ENCODE assay signal across 14 cellular contexts in genomic region chr1:25917996-25918395, GRCh38. TPM values are rescaled to one million over a fixed set of nuclear protein-coding genes. Genes with fewer than 3 reads are reported as not detected.
A peak's percentile ranks its signal among the peaks of the same experiment; 100 is the strongest.
DNase-seq lines count a peak whose midpoint lies in the region; ATAC-seq, FAIRE-seq and TF ChIP-seq lines count a peak whose summit lies in the region.
"Had no signal": no experiment of that assay in that cellular context is flagged by ENCODE, and none has a peak within 500 bp of the region (broad histone marks: within the 10 kb centered on the region; RNA-seq: fewer than 3 reads in every experiment).

No MANE protein-coding gene starts in this region.

- H3K27ac Mint-ChIP-seq in CD8-positive, alpha-beta T cell = peak overlapping the region; percentile 42
- H3K27ac Mint-ChIP-seq in activated naive CD4-positive, alpha-beta T cell treated with anti-CD3 and anti-CD28 coated beads, Interleukin-2, amount 50 U/mL, for 72 hours = peak overlapping the region; percentile 52 to 61
- H3K27ac Mint-ChIP-seq: CD14-positive monocyte had no signal

- no peak overlapping the region for H3K4me2 ChIP-seq in mesendoderm (ENCODE audit: low read length)

- no peaks in the 10 kb centered on the region for H3K27me3 Mint-ChIP-seq in CD8-positive, alpha-beta T cell (ENCODE audit: low read depth)

- H3K9me3 Mint-ChIP-seq in CD8-positive, alpha-beta T cell = no peaks in the 10 kb centered on the region
- no peaks in the 10 kb centered on the region for H3K9me3 Mint-ChIP-seq in activated naive CD4-positive, alpha-beta T cell treated with anti-CD3 and anti-CD28 coated beads, Interleukin-2, amount 50 U/mL, for 72 hours

- H2BK15ac ChIP-seq in mesendoderm (replicated peaks; ENCODE audit: low read depth) = no peak overlapping the region

- H2BK5ac ChIP-seq in mesendoderm (ENCODE audit: low read length) = peak overlapping the region; percentile 66

- no peak for FAIRE-seq in HTR-8/SVneo (lab: Jason Lieb, UNC)

- CTCF ChIA-PET in CD8-positive, alpha-beta T cell (lab: Charles Lee) = interaction anchor here (0.9 to 1.5 kb wide), 3 partner anchors 19 to 80 kb away, joined by 3 to 8 read pairs (median 4); partner anchors contain the start of gene PAFAH2

- WGBS in mesendoderm (ENCODE audit: extremely low coverage, insufficient coverage, low lambda C conversion rate) = no CpG with 5 or more reads among the region's 5 CpGs

- H3K23ac ChIP-seq in mesendoderm (ENCODE audit: low read length) = no peak overlapping the region

- ATAC-seq in CD8-positive, alpha-beta T cell = peak; percentile 51
- ATAC-seq in activated naive CD4-positive, alpha-beta T cell treated with anti-CD3 and anti-CD28 coated beads, Interleukin-2, amount 50 U/mL, for 72 hours = peak; percentile 30 to 45
- ATAC-seq in GM19463 (IDR thresholded peaks at IDR 0.05; ENCODE audit: unreplicated experiment) = no peak
- ATAC-seq in GM18868 (IDR thresholded peaks at IDR 0.05; ENCODE audit: unreplicated experiment) = no peak

- no peak overlapping the region for H3K4me3 ChIP-seq in CD8-positive, alpha-beta T cell (ENCODE audit: low read depth, low read length)
- H3K4me3 ChIP-seq in Jurkat, Clone E6-1 (ENCODE audit: low read length) = peak overlapping the region; percentile 6; the same call in 1 of the 2 replicates
- no peak overlapping the region for H3K4me3 ChIP-seq in mesendoderm (ENCODE audit: low read length)
- H3K4me3 ChIP-seq: sigmoid colon, thyroid gland had no signal

- H3K18ac ChIP-seq in mesendoderm (ENCODE audit: low read length) = peak overlapping the region; percentile 7

- no peaks in the 10 kb centered on the region for H3K9me3 ChIP-seq in CD8-positive, alpha-beta T cell (ENCODE audit: low read length)
- H3K9me3 ChIP-seq: sigmoid colon, thyroid gland had no signal

- no peaks in the 10 kb centered on the region for H3K27me3 ChIP-seq in CD8-positive, alpha-beta T cell (ENCODE audit: insufficient read depth, low read length)
- no peaks in the 10 kb centered on the region for H3K27me3 ChIP-seq in mesendoderm (ENCODE audit: insufficient read depth, low read length, poor library complexity)
- H3K27me3 ChIP-seq: thyroid gland had no signal

- H3K36me3 ChIP-seq in CD8-positive, alpha-beta T cell (ENCODE audit: insufficient read depth, low read length) = no peaks in the 10 kb centered on the region
- no peaks in the 10 kb centered on the region for H3K36me3 ChIP-seq in mesendoderm (ENCODE audit: control insufficient read depth, insufficient read depth, low read length)
- H3K36me3 ChIP-seq: sigmoid colon, thyroid gland had no signal

- H3K4me1 ChIP-seq in CD8-positive, alpha-beta T cell (ENCODE audit: insufficient read depth, low read length) = peaks cover 22% of the 10 kb centered on the region
- H3K4me1 ChIP-seq in mesendoderm (ENCODE audit: control insufficient read depth, low read depth, low read length) = peaks cover 13% of the 10 kb centered on the region

- peak overlapping the region; percentile 31 for H3K9ac ChIP-seq in mesendoderm (ENCODE audit: low read length)

- intact Hi-C loops in CD8-positive, alpha-beta T cell (cut with DNase I, micrococcal nuclease) = no loop called here

- no peak overlapping the region for H3K4me3 Mint-ChIP-seq in CD8-positive, alpha-beta T cell
- H3K4me3 Mint-ChIP-seq: CD14-positive monocyte had no signal

- H3K79me1 ChIP-seq in mesendoderm (ENCODE audit: low read length) = no peaks in the 10 kb centered on the region

- H3K36me3 Mint-ChIP-seq in CD8-positive, alpha-beta T cell = no peaks in the 10 kb centered on the region
- peaks cover 0 to 5% of the 10 kb centered on the region in 2 donors for H3K36me3 Mint-ChIP-seq in activated naive CD4-positive, alpha-beta T cell treated with anti-CD3 and anti-CD28 coated beads, Interleukin-2, amount 50 U/mL, for 72 hours
- H3K36me3 Mint-ChIP-seq: CD14-positive monocyte had no signal

- H3K4ac ChIP-seq in mesendoderm (ENCODE audit: low read depth, low read length) = no peak overlapping the region

- no peaks in the 10 kb centered on the region for H3K79me2 ChIP-seq in mesendoderm (ENCODE audit: control insufficient read depth, insufficient read depth, low read length)

- peak overlapping the region; percentile 78 for H4K5ac ChIP-seq in mesendoderm (ENCODE audit: low read length)

- H3K27ac ChIP-seq in CD8-positive, alpha-beta T cell (ENCODE audit: low read depth, low read length) = no peak overlapping the region
- H3K27ac ChIP-seq in mesendoderm (ENCODE audit: low read depth, low read length) = peak overlapping the region; percentile 27
- H3K27ac ChIP-seq: sigmoid colon, thyroid gland had no signal

- no peak overlapping the region for H2BK120ac ChIP-seq in mesendoderm (ENCODE audit: low read depth, low read length)

- peak in 2 of 7 experiments; percentile 13 to 33 for DNase-seq in CD8-positive, alpha-beta T cell
- DNase-seq in Jurkat, Clone E6-1 (ENCODE audit: low read depth, low spot score) = peak; percentile 87
- no peak for DNase-seq in activated naive CD4-positive, alpha-beta T cell treated with anti-CD3 and anti-CD28 coated beads, Interleukin-2, amount 50 U/mL, for 72 hours (ENCODE audit: low spot score in 2 of 2)
- DNase-seq in mesendoderm (peak; percentile 88), NCI-H1436 treated with DMSO at 0.1 percent for 48 hours (lab: John Stamatoyannopoulos, UW) (no peak), HTR-8/SVneo (ENCODE audit: insufficient read length, low spot score) (no peak)
- DNase-seq: activated CD4-positive, CD25-positive, alpha-beta regulatory T cell treated with anti-CD3 and anti-CD28 coated beads, Interleukin-2, amount 50 U/mL, for 72 hours; GF-D8; NCI-H345; sigmoid colon; thyroid gland had no signal

- H4K8ac ChIP-seq in mesendoderm (ENCODE audit: low read depth, low read length) = no peak overlapping the region

- peaks cover 21% of the 10 kb centered on the region for H3K4me1 Mint-ChIP-seq in CD8-positive, alpha-beta T cell (ENCODE audit: low read depth)

- no peak overlapping the region for H2AK5ac ChIP-seq in mesendoderm (ENCODE audit: low read length)

- H3K56ac ChIP-seq in mesendoderm (ENCODE audit: low read length) = peak overlapping the region; percentile 54

- TF ChIP-seq CTCF in CD8-positive, alpha-beta T cell (IDR thresholded peaks at IDR 0.05) = no peak

- POLR2A ChIA-PET in CD8-positive, alpha-beta T cell (lab: Charles Lee) = interaction anchor here (0.7 to 1.2 kb wide), 2 partner anchors 39 to 48 kb away, joined by 3 read pairs; no protein-coding TSS in a partner anchor

RNA-seq across cellular contexts. Expression of gene STMN1, which starts 11.8 kb away (rescaled TPM):
- total RNA-seq in CD8-positive, alpha-beta T cell = 10 to 100 TPM; 18.5 to 19.6 TPM
- polyA plus RNA-seq in Jurkat, Clone E6-1 (2012; ENCODE audit: insufficient read depth, insufficient read length) = 1,646 TPM
- total RNA-seq in activated naive CD4-positive, alpha-beta T cell treated with anti-CD3 and anti-CD28 coated beads, Interleukin-2, amount 50 U/mL, for 72 hours = 100 to 1,000 TPM; 495 to 786 TPM
- polyA plus RNA-seq in mesendoderm (2013, experiment 1 of 2) = 531 TPM
- 528 TPM for polyA plus RNA-seq in mesendoderm (2013, experiment 2 of 2)

RNA-seq across cellular contexts. Expression of gene PAQR7, which starts 42.5 kb away (rescaled TPM):
- total RNA-seq in CD8-positive, alpha-beta T cell = 1 to 10 TPM; 2.1 to 2.3 TPM
- polyA plus RNA-seq in Jurkat, Clone E6-1 (2012; ENCODE audit: insufficient read depth, insufficient read length) = 3.7 TPM
- 1 to 10 TPM; 4.7 to 9.8 TPM for total RNA-seq in activated naive CD4-positive, alpha-beta T cell treated with anti-CD3 and anti-CD28 coated beads, Interleukin-2, amount 50 U/mL, for 72 hours
- 3.7 TPM for polyA plus RNA-seq in mesendoderm (2013, experiment 1 of 2)
- polyA plus RNA-seq in mesendoderm (2013, experiment 2 of 2) = 3.5 TPM

RNA-seq across cellular contexts. Expression of gene AUNIP, which starts 58.7 kb away (rescaled TPM):
- under 1 TPM in 1 of 2 experiments, not detected in 1; 0.30 TPM for total RNA-seq in CD8-positive, alpha-beta T cell
- 11.0 TPM for polyA plus RNA-seq in Jurkat, Clone E6-1 (2012; ENCODE audit: insufficient read depth, insufficient read length)
- total RNA-seq in activated naive CD4-positive, alpha-beta T cell treated with anti-CD3 and anti-CD28 coated beads, Interleukin-2, amount 50 U/mL, for 72 hours = 10 to 100 TPM in 1 of 2 donors, 1 to 10 TPM in 1; 8.6 to 10.6 TPM
- 17.7 TPM for polyA plus RNA-seq in mesendoderm (2013, experiment 1 of 2)
- polyA plus RNA-seq in mesendoderm (2013, experiment 2 of 2) = 17.8 TPM
- total RNA-seq: sigmoid colon, thyroid gland had no signal

Comparison
In these comparisons a context has a peak if more than half of its experiments do, and no peak if none do; other contexts are left out.
1. ATAC-seq: peak in CD8-positive, alpha-beta T cell (single experiment) and activated naive CD4-positive, alpha-beta T cell treated with anti-CD3 and anti-CD28 coated beads, Interleukin-2, amount 50 U/mL, for 72 hours (2 of 2); none in GM19463 (single experiment) and GM18868 (single experiment).
2. DNase-seq: peak in Jurkat, Clone E6-1 (single experiment) and mesendoderm (single experiment); none in activated naive CD4-positive, alpha-beta T cell treated with anti-CD3 and anti-CD28 coated beads, Interleukin-2, amount 50 U/mL, for 72 hours (0 of 2), NCI-H1436 treated with DMSO at 0.1 percent for 48 hours (single experiment) and HTR-8/SVneo (single experiment).
3. RNA of gene STMN1, which starts 11.8 kb away (total RNA-seq): 495 to 786 TPM in activated naive CD4-positive, alpha-beta T cell treated with anti-CD3 and anti-CD28 coated beads, Interleukin-2, amount 50 U/mL, for 72 hours; 18.5 to 19.6 TPM in CD8-positive, alpha-beta T cell; every median in the first group is over 10 times any median in the second.
4. RNA of gene AUNIP, which starts 58.7 kb away (total RNA-seq): 8.6 to 10.6 TPM in activated naive CD4-positive, alpha-beta T cell treated with anti-CD3 and anti-CD28 coated beads, Interleukin-2, amount 50 U/mL, for 72 hours; 0.30 TPM in CD8-positive, alpha-beta T cell; every median in the first group is over 4 times any median in the second.